Comparison of ENCODE assay signal across 19 cellular contexts in the genomic region with DNA sequence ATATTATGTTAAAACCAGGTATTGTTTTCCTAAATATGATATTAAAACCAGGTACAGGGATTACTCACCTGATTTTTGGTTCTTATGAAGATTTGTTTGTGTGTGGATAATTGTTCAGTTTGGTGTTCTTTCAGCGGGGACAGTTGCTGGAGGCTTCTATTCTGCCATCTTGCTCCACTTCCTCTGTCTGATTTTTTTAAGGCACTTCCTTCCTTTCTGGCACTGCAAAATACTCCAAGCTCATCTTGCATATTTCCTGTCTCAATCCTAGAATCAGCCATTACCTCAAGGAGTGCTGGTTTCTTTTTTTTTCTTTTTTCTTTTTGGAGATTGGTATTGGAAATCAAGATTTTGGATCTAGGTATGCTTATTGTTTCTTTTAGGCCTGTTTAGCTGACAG.
"Had no signal": no experiment of that assay in that cellular context is flagged by ENCODE, and none has a peak within 500 bp of the region (broad histone marks: within the 10 kb centered on the region; RNA-seq: fewer than 3 reads in every experiment).

No MANE protein-coding gene starts in this region.

- H3K4me3 Mint-ChIP-seq: central memory CD8-positive, alpha-beta T cell; neural crest cell; stimulated activated naive B cell treated with anti-CD40 and anti-IgM and Interleukin-4, amounts not matched to agents 10 μg/mL and 1 μg/mL and 100 μg/mL, for 72 hours had no signal

- H3K27ac Mint-ChIP-seq: activated naive CD4-positive, alpha-beta T cell treated with anti-CD3 and anti-CD28 coated beads, Interleukin-2, amount 50 U/mL, for 72 hours; stimulated activated naive B cell treated with anti-CD40 and anti-IgM and Interleukin-4, amounts not matched to agents 10 μg/mL and 1 μg/mL and 100 μg/mL, for 72 hours had no signal

- H3K9me3 ChIP-seq: breast epithelium, lower lobe of right lung, mucosa of descending colon, transverse colon, uterus had no signal

- H3K4me1 ChIP-seq: breast epithelium, lower lobe of right lung, transverse colon, uterus had no signal

- H3K4me3 ChIP-seq: breast epithelium, lower lobe of right lung, mucosa of descending colon, transverse colon, uterus had no signal

- DNase-seq: activated CD4-positive, alpha-beta T cell treated with anti-CD3 and anti-CD28 coated beads for 1 hour; activated CD8-positive, alpha-beta memory T cell treated with anti-CD3 and anti-CD28 coated beads, Interleukin-2, amount 50 U/mL, for 48 hours; activated effector memory CD4-positive, alpha-beta T cell treated with Interleukin-2 at 50 U/mL for 16 hours; activated T-cell treated with anti-CD3 and anti-CD28 coated beads, Interleukin-2, amount 50 U/mL, for 48 hours; effector memory CD4-positive, alpha-beta T cell; foreskin melanocyte; lower lobe of right lung; mesendoderm; mucosa of descending colon; small intestine; stimulated activated CD4-positive, alpha-beta T cell treated with anti-CD3 and anti-CD28 coated beads, Interleukin-15, amount 100 ng/mL, for 24 hours; stimulated activated CD8-positive, alpha-beta memory T cell treated with anti-CD3 and anti-CD28 coated beads, Interleukin-4, amount 100 ng/mL, for 48 hours; stimulated activated naive B cell treated with anti-CD40 and anti-IgM and Interleukin-4, amounts not matched to agents 10 μg/mL and 1 μg/mL and 100 μg/mL, for 72 hours; transverse colon; uterus had no signal

- H3K36me3 Mint-ChIP-seq: stimulated activated naive B cell treated with anti-CD40 and anti-IgM and Interleukin-4, amounts not matched to agents 10 μg/mL and 1 μg/mL and 100 μg/mL, for 72 hours had no signal

- H3K27me3 ChIP-seq: breast epithelium, transverse colon, uterus had no signal

- H3K9me3 Mint-ChIP-seq: central memory CD8-positive, alpha-beta T cell; stimulated activated naive B cell treated with anti-CD40 and anti-IgM and Interleukin-4, amounts not matched to agents 10 μg/mL and 1 μg/mL and 100 μg/mL, for 72 hours had no signal

- H3K4me1 Mint-ChIP-seq: neural crest cell had no signal

- H3K27ac ChIP-seq: breast epithelium, lower lobe of right lung, transverse colon, uterus had no signal

- H3K36me3 ChIP-seq: breast epithelium, lower lobe of right lung, transverse colon, uterus had no signal
